15 cellular contexts compared by ENCODE assay signal in genomic region chr5:131542723-131543122, GRCh38.
DNase-seq lines count a peak whose midpoint lies in the region; ATAC-seq, FAIRE-seq and TF ChIP-seq lines count a peak whose summit lies in the region.
"Had no signal": no experiment of that assay in that cellular context is flagged by ENCODE, and none has a peak within 500 bp of the region (broad histone marks: within the 10 kb centered on the region; RNA-seq: fewer than 3 reads in every experiment).

No MANE protein-coding gene starts in this region.

- no peaks in the 10 kb centered on the region for H3K9me3 Mint-ChIP-seq in activated naive CD4-positive, alpha-beta T cell treated with anti-CD3 and anti-CD28 coated beads, Interleukin-2, amount 50 U/mL, for 72 hours
- H3K9me3 Mint-ChIP-seq in effector memory CD8-positive, alpha-beta T cell, result no peaks in the 10 kb centered on the region
- H3K9me3 Mint-ChIP-seq in stimulated activated memory B cell treated with anti-CD40 and anti-IgM and Interleukin-4, amounts not matched to agents 10 μg/mL and 1 μg/mL and 100 μg/mL, for 72 hours, result no peaks in the 10 kb centered on the region
- no peaks in the 10 kb centered on the region for H3K9me3 Mint-ChIP-seq in progenitor cell of endocrine pancreas (ENCODE audit: low read depth)

- peaks cover 36 to 42% of the 10 kb centered on the region in 2 donors for H3K4me1 Mint-ChIP-seq in effector memory CD8-positive, alpha-beta T cell (ENCODE audit: low read depth in 2 of 2)
- H3K4me1 Mint-ChIP-seq in stimulated activated memory B cell treated with anti-CD40 and anti-IgM and Interleukin-4, amounts not matched to agents 10 μg/mL and 1 μg/mL and 100 μg/mL, for 72 hours, result no peaks in the 10 kb centered on the region
- peaks cover 18% of the 10 kb centered on the region for H3K4me1 Mint-ChIP-seq in progenitor cell of endocrine pancreas (ENCODE audit: low read depth)

- peaks cover 0 to 44% of the 10 kb centered on the region in 2 donors for H3K36me3 Mint-ChIP-seq in activated naive CD4-positive, alpha-beta T cell treated with anti-CD3 and anti-CD28 coated beads, Interleukin-2, amount 50 U/mL, for 72 hours
- H3K36me3 Mint-ChIP-seq in effector memory CD8-positive, alpha-beta T cell (ENCODE audit: insufficient read depth), result peaks cover 16% of the 10 kb centered on the region
- peaks cover 42% of the 10 kb centered on the region for H3K36me3 Mint-ChIP-seq in stimulated activated memory B cell treated with anti-CD40 and anti-IgM and Interleukin-4, amounts not matched to agents 10 μg/mL and 1 μg/mL and 100 μg/mL, for 72 hours
- H3K36me3 Mint-ChIP-seq in progenitor cell of endocrine pancreas (ENCODE audit: insufficient read depth), result peaks cover 8% of the 10 kb centered on the region

- ATAC-seq in activated naive CD4-positive, alpha-beta T cell treated with anti-CD3 and anti-CD28 coated beads, Interleukin-2, amount 50 U/mL, for 72 hours, result no peak
- no peak for ATAC-seq in effector memory CD8-positive, alpha-beta T cell (replicated peaks)
- no peak for ATAC-seq in stimulated activated memory B cell treated with anti-CD40 and anti-IgM and Interleukin-4, amounts not matched to agents 10 μg/mL and 1 μg/mL and 100 μg/mL, for 72 hours
- ATAC-seq: GM12878, K562, PC-3 had no signal

- H3K4me3 Mint-ChIP-seq in effector memory CD8-positive, alpha-beta T cell, result peak overlapping the region; percentile 1 to 3
- no peak overlapping the region for H3K4me3 Mint-ChIP-seq in stimulated activated memory B cell treated with anti-CD40 and anti-IgM and Interleukin-4, amounts not matched to agents 10 μg/mL and 1 μg/mL and 100 μg/mL, for 72 hours
- no peak overlapping the region for H3K4me3 Mint-ChIP-seq in progenitor cell of endocrine pancreas (ENCODE audit: low read depth)

- peak; percentile 21 for FAIRE-seq in GM12892 (lab: Jason Lieb, UNC)
- FAIRE-seq: GM12878, K562 had no signal

- TF ChIP-seq POLR2A in GM12892 (IDR thresholded peaks at IDR 0.05; ENCODE audit: low read depth, low read length), result no peak

- peak overlapping the region; percentile 44 to 95 for H3K27ac Mint-ChIP-seq in activated naive CD4-positive, alpha-beta T cell treated with anti-CD3 and anti-CD28 coated beads, Interleukin-2, amount 50 U/mL, for 72 hours
- no peak overlapping the region for H3K27ac Mint-ChIP-seq in effector memory CD8-positive, alpha-beta T cell
- peak overlapping the region; percentile 6 for H3K27ac Mint-ChIP-seq in stimulated activated memory B cell treated with anti-CD40 and anti-IgM and Interleukin-4, amounts not matched to agents 10 μg/mL and 1 μg/mL and 100 μg/mL, for 72 hours
- H3K27ac Mint-ChIP-seq in progenitor cell of endocrine pancreas, result no peak overlapping the region

- no peak for DNase-seq in activated naive CD4-positive, alpha-beta T cell treated with anti-CD3 and anti-CD28 coated beads, Interleukin-2, amount 50 U/mL, for 72 hours (ENCODE audit: low spot score in 2 of 2)
- DNase-seq in activated naive CD4-positive, alpha-beta T cell (lab: John Stamatoyannopoulos, UW), result no peak
- DNase-seq in GM12892 (ENCODE audit: insufficient read length) (no peak), ACHN (no peak), progenitor cell of endocrine pancreas (ENCODE audit: low spot score, unreplicated experiment) (no peak), middle frontal gyrus (ENCODE audit: extremely low spot score, low spot score) (no peak)
- no peak for DNase-seq in effector memory CD8-positive, alpha-beta T cell
- DNase-seq: GDM1, NCI-H1436 treated with DMSO at 0.1 percent for 48 hours, NCI-H2029 treated with DMSO at 0.1 percent for 48 hours, NCI-H748 treated with DMSO at 0.1 percent for 48 hours, PC-3 had no signal

- in situ Hi-C loops in ACHN (cut with HindIII; ENCODE audit: low pct_ligation_motif_present, low pct_unique_long_range_greater_than_20kb, low sequenced_read_pairs), result no loop called here

- H3K27me3 Mint-ChIP-seq in effector memory CD8-positive, alpha-beta T cell, result no peaks in the 10 kb centered on the region
- H3K27me3 Mint-ChIP-seq in stimulated activated memory B cell treated with anti-CD40 and anti-IgM and Interleukin-4, amounts not matched to agents 10 μg/mL and 1 μg/mL and 100 μg/mL, for 72 hours, result no peaks in the 10 kb centered on the region
- H3K27me3 Mint-ChIP-seq in progenitor cell of endocrine pancreas, result no peaks in the 10 kb centered on the region

- no peak for TF ChIP-seq CTCF in progenitor cell of endocrine pancreas (IDR thresholded peaks at IDR 0.05; ENCODE audit: unreplicated experiment)

Comparison
In these comparisons a context has a peak if more than half of its experiments do, and no peak if none do; other contexts are left out.
1. H3K27ac Mint-ChIP-seq: peak in activated naive CD4-positive, alpha-beta T cell treated with anti-CD3 and anti-CD28 coated beads, Interleukin-2, amount 50 U/mL, for 72 hours (2 of 2) and stimulated activated memory B cell treated with anti-CD40 and anti-IgM and Interleukin-4, amounts not matched to agents 10 μg/mL and 1 μg/mL and 100 μg/mL, for 72 hours (single experiment); none in effector memory CD8-positive, alpha-beta T cell (0 of 2) and progenitor cell of endocrine pancreas (single experiment).
2. H3K4me3 Mint-ChIP-seq: peak in effector memory CD8-positive, alpha-beta T cell (2 of 2); none in stimulated activated memory B cell treated with anti-CD40 and anti-IgM and Interleukin-4, amounts not matched to agents 10 μg/mL and 1 μg/mL and 100 μg/mL, for 72 hours (single experiment) and progenitor cell of endocrine pancreas (single experiment).